Comparison of ENCODE assay signal across 8 cellular contexts in genomic region chr2:3518496-3519254, GRCh38. TPM values are rescaled to one million over a fixed set of nuclear protein-coding genes. Genes with fewer than 3 reads are reported as not detected.
DNase-seq lines count a peak whose midpoint lies in the region; ATAC-seq and TF ChIP-seq lines count a peak whose summit lies in the region.

No MANE protein-coding gene starts in this region.

- peaks cover 23% of the 10 kb centered on the region for H3K79me2 ChIP-seq in osteoblast (ENCODE audit: insufficient read depth, low read length)

- H3K9me3 Mint-ChIP-seq in activated naive CD4-positive, alpha-beta T cell treated with anti-CD3 and anti-CD28 coated beads, Interleukin-2, amount 50 U/mL, for 72 hours, result peaks cover 4 to 5% of the 10 kb centered on the region in 2 donors
- H3K9me3 Mint-ChIP-seq in glutamatergic neuron (ENCODE audit: unreplicated experiment), result peaks cover 11% of the 10 kb centered on the region

- H4K20me1 ChIP-seq in osteoblast (ENCODE audit: insufficient read depth, low read length), result no peaks in the 10 kb centered on the region

- peak overlapping the region; percentile 87 for H2AFZ ChIP-seq in osteoblast (ENCODE audit: low read length)

- H3K27ac Mint-ChIP-seq in activated naive CD4-positive, alpha-beta T cell treated with anti-CD3 and anti-CD28 coated beads, Interleukin-2, amount 50 U/mL, for 72 hours, result peak overlapping the region; percentile 84 to 92
- peak overlapping the region; percentile 69 for H3K27ac Mint-ChIP-seq in glutamatergic neuron (ENCODE audit: unreplicated experiment)

- peak; percentile 85 for DNase-seq in NCI-H1048 (lab: John Stamatoyannopoulos, UW)
- DNase-seq in SK-N-MC (ENCODE audit: low read depth, low spot score), result peak; percentile 73
- DNase-seq in activated naive CD4-positive, alpha-beta T cell treated with anti-CD3 and anti-CD28 coated beads, Interleukin-2, amount 50 U/mL, for 72 hours (ENCODE audit: low spot score in 2 of 2), result peak; percentile 97 to 98
- DNase-seq in glutamatergic neuron, result peak; percentile 100
- peak; percentile 100 for DNase-seq in osteoblast (ENCODE audit: insufficient read length, low spot score, missing footprints)
- DNase-seq in thoracic aorta (ENCODE audit: low spot score), result peak; percentile 86

- H3K4me3 Mint-ChIP-seq in glutamatergic neuron (ENCODE audit: unreplicated experiment), result peak overlapping the region; percentile 83

- H3K4me2 ChIP-seq in osteoblast (ENCODE audit: insufficient read depth, low read length), result peak overlapping the region; percentile 98

- H3K36me3 Mint-ChIP-seq in activated naive CD4-positive, alpha-beta T cell treated with anti-CD3 and anti-CD28 coated beads, Interleukin-2, amount 50 U/mL, for 72 hours, result peaks cover 22 to 31% of the 10 kb centered on the region in 2 donors
- H3K36me3 Mint-ChIP-seq in glutamatergic neuron (ENCODE audit: unreplicated experiment), result peaks cover 14% of the 10 kb centered on the region

- TF ChIP-seq CTCF in glutamatergic neuron (IDR thresholded peaks at IDR 0.05; ENCODE audit: partially characterized antibody, unreplicated experiment) (no peak), osteoblast (IDR thresholded peaks at IDR 0.05; ENCODE audit: extremely low read depth, low read depth, low read length) (no peak), thoracic aorta (IDR thresholded peaks at IDR 0.05) (no peak)

- peaks cover 11% of the 10 kb centered on the region for H3K27me3 Mint-ChIP-seq in glutamatergic neuron (ENCODE audit: unreplicated experiment)

- H3K36me3 ChIP-seq in SK-N-MC (ENCODE audit: insufficient read depth, low read length) (peaks cover 19% of the 10 kb centered on the region), osteoblast (ENCODE audit: insufficient read depth, low read length) (peaks cover 4% of the 10 kb centered on the region), thoracic aorta (peaks cover 8% of the 10 kb centered on the region)

- H3K4me1 ChIP-seq in osteoblast (ENCODE audit: insufficient read depth, low read length) (peaks cover 21% of the 10 kb centered on the region), thoracic aorta (ENCODE audit: control insufficient read depth in 1 of 2, low read depth in 2 of 2) (peaks cover 27 to 49% of the 10 kb centered on the region in 2 donors)

- H3K27me3 ChIP-seq in osteoblast (ENCODE audit: insufficient read depth, low read length) (no peaks in the 10 kb centered on the region), thoracic aorta (replicated peaks; ENCODE audit: insufficient read depth) (no peaks in the 10 kb centered on the region)

- H3K9ac ChIP-seq in SK-N-MC (ENCODE audit: insufficient read length), result peak overlapping the region; percentile 96

- H3K27ac ChIP-seq in SK-N-MC, result peak overlapping the region; percentile 95
- H3K27ac ChIP-seq in osteoblast (ENCODE audit: low read depth, low read length), result peak overlapping the region; percentile 81
- H3K27ac ChIP-seq in thoracic aorta, result peak overlapping the region; percentile 98 to 99

- peaks cover 17% of the 10 kb centered on the region for H3K4me1 Mint-ChIP-seq in glutamatergic neuron (ENCODE audit: low read depth, unreplicated experiment)

- ATAC-seq in HG02588 (IDR thresholded peaks at IDR 0.05; ENCODE audit: unreplicated experiment) (peak; percentile 73), thoracic aorta (ENCODE audit: insufficient number of reproducible peaks, low FRiP score, low read depth) (peak; percentile 79)
- ATAC-seq in activated naive CD4-positive, alpha-beta T cell treated with anti-CD3 and anti-CD28 coated beads, Interleukin-2, amount 50 U/mL, for 72 hours, result peak; percentile 71 to 81

- H3K4me3 ChIP-seq in GM08714 (ENCODE audit: low read length) (peak overlapping the region; percentile 76), SK-N-MC (peak overlapping the region; percentile 94), osteoblast (ENCODE audit: insufficient read depth, low read length) (peak overlapping the region; percentile 94), thoracic aorta (peak overlapping the region; percentile 94)

- H3K9me3 ChIP-seq in SK-N-MC (ENCODE audit: low read depth, low read length) (no peaks in the 10 kb centered on the region), osteoblast (ENCODE audit: low read depth, low read length) (no peaks in the 10 kb centered on the region), thoracic aorta (no peaks in the 10 kb centered on the region)

RNA-seq across cellular contexts. Expression of gene ADI1, which starts 0.7 kb away (rescaled TPM):
- total RNA-seq in activated naive CD4-positive, alpha-beta T cell treated with anti-CD3 and anti-CD28 coated beads, Interleukin-2, amount 50 U/mL, for 72 hours, result 10 to 100 TPM; 29.3 to 39.3 TPM
- total RNA-seq in glutamatergic neuron (ENCODE audit: unreplicated experiment) (16.0 TPM), osteoblast (51.3 and 55.4 TPM in 2 replicates), thoracic aorta (100 to 1,000 TPM; 120 to 126 TPM)

RNA-seq across cellular contexts. Expression of gene RNASEH1, which starts 39.5 kb away (rescaled TPM):
- 10 to 100 TPM; 18.3 to 21.9 TPM for total RNA-seq in activated naive CD4-positive, alpha-beta T cell treated with anti-CD3 and anti-CD28 coated beads, Interleukin-2, amount 50 U/mL, for 72 hours
- 34.6 TPM for total RNA-seq in glutamatergic neuron (ENCODE audit: unreplicated experiment)
- total RNA-seq in osteoblast, result 35.9 and 39.4 TPM in 2 replicates
- 10 to 100 TPM; 15.0 to 26.2 TPM for total RNA-seq in thoracic aorta

RNA-seq across cellular contexts. Expression of gene RPS7, which starts 56.4 kb away (rescaled TPM):
- 1,000 to 10,000 TPM; 1,548 to 2,231 TPM for total RNA-seq in activated naive CD4-positive, alpha-beta T cell treated with anti-CD3 and anti-CD28 coated beads, Interleukin-2, amount 50 U/mL, for 72 hours
- total RNA-seq in glutamatergic neuron (ENCODE audit: unreplicated experiment), result 729 TPM
- total RNA-seq in osteoblast, result 1,101 and 1,268 TPM in 2 replicates
- total RNA-seq in thoracic aorta, result 1,000 to 10,000 TPM; 1,181 to 1,621 TPM

Comparison
In these comparisons a context has a peak if more than half of its experiments do, and no peak if none do; other contexts are left out.
1. Peak in every context shown above with its lines: DNase-seq, ATAC-seq, H3K4me3 ChIP-seq and H3K27ac ChIP-seq.